In the genomic region with DNA sequence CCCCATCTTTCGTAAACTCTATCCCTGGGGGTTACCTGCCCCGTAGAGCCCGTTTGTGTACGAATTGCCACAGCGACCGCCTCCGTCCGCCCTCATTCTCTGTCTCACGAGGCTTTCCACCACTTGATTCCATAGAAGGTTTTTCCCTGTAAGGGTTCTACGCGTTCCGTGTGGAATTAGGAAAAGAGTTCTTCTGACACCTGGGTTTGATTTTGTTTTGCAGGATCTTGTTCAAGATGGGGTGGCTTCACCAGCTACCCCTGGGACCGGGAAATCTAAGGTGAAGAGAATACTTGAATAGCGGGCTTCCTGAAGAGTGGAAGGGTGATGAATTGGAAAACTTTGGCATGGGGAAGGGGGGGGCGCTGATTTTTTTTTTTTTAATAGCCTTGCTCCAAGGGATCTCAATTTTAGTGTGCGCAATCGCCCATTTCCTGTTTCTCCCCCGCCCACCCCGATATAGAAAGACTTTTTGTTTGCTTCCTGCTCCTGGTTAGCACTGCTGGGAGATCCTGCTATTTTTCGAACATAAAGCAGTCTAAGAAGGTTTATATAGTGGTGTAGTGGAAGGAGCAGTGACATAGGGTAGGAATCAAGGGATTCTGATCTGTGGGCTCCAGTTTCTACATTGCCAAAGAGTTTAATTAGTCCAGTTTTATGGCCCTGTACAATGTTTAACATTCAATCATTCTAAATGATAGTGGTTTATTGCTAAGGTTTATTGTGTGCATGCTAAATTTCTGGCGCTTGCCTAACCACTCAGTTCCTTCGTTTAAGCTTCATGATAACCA, we compare ENCODE assay signal across 1 cellular context.
A peak's percentile ranks its signal among the peaks of the same experiment; 100 is the strongest.
TF ChIP-seq lines count a peak whose summit lies in the region.

No MANE protein-coding gene starts in this region.

TF ChIP-seq in HepG2, 621 proteins besides CTCF, POLR2A, EP300 and RAD21 (continued from another document and continues in another):
- TF ChIP-seq PRDM4 (CRISPR knock-in tag; IDR thresholded peaks at IDR 0.05; ENCODE audit: borderline replicate concordance) = 0 out of 2 replicates have a peak, but pooled peaks have one; percentile 5
- no peak for TF ChIP-seq ZNF572 (CRISPR knock-in tag; IDR thresholded peaks at IDR 0.05)
- TF ChIP-seq ZNF510 (CRISPR knock-in tag; IDR thresholded peaks at IDR 0.05; ENCODE audit: low read depth) = no peak
- no peak for TF ChIP-seq NPAS2 (CRISPR knock-in tag; IDR thresholded peaks at IDR 0.05; ENCODE audit: borderline replicate concordance)
- TF ChIP-seq, protein P1, sequence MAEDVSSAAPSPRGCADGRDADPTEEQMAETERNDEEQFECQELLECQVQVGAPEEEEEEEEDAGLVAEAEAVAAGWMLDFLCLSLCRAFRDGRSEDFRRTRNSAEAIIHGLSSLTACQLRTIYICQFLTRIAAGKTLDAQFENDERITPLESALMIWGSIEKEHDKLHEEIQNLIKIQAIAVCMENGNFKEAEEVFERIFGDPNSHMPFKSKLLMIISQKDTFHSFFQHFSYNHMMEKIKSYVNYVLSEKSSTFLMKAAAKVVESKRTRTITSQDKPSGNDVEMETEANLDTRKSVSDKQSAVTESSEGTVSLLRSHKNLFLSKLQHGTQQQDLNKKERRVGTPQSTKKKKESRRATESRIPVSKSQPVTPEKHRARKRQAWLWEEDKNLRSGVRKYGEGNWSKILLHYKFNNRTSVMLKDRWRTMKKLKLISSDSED (CRISPR knock-in tag; IDR thresholded peaks at IDR 0.05) = no peak
- TF ChIP-seq KDM4B (CRISPR knock-in tag; IDR thresholded peaks at IDR 0.05) = no peak
- TF ChIP-seq, protein P2, sequence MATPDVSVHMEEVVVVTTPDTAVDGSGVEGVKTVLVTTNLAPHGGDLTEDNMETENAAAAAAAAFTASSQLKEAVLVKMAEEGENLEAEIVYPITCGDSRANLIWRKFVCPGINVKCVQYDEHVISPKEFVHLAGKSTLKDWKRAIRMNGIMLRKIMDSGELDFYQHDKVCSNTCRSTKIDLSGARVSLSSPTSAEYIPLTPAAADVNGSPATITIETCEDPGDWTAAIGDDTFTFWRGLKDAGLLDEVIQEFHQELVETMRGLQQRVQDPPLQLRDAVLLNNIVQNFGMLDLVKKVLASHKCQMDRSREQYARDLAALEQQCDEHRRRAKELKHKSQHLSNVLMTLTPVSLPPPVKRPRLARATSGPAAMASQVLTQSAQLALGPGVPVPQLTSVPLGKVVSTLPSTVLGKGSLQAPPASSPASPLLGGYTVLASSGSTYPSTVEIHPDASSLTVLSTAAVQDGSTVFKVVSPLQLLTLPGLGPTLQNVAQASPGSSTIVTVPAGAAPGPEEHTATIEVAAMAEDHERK (CRISPR knock-in tag; IDR thresholded peaks at IDR 0.05; ENCODE audit: low read depth) = no peak
- no peak for TF ChIP-seq ZNF563 (CRISPR knock-in tag; IDR thresholded peaks at IDR 0.05)
- peak; percentile 32; the same call in 1 of the 2 replicates for TF ChIP-seq ZSCAN30 (CRISPR knock-in tag; IDR thresholded peaks at IDR 0.05)
- 0 out of 2 replicates have a peak, but pooled peaks have one; percentile 68 for TF ChIP-seq ZSCAN31 (CRISPR knock-in tag; IDR thresholded peaks at IDR 0.05; ENCODE audit: low read depth)
- 0 out of 2 replicates have a peak, but pooled peaks have one; percentile 21 for TF ChIP-seq ZNF839 (CRISPR knock-in tag; IDR thresholded peaks at IDR 0.05; ENCODE audit: borderline replicate concordance)
- no peak for TF ChIP-seq MYNN (CRISPR knock-in tag; IDR thresholded peaks at IDR 0.05; ENCODE audit: low read depth)
- TF ChIP-seq ZBTB4 (CRISPR knock-in tag; IDR thresholded peaks at IDR 0.05; ENCODE audit: borderline replicate concordance) = no peak
- no peak for TF ChIP-seq ZNF160 (CRISPR knock-in tag; IDR thresholded peaks at IDR 0.05)
- TF ChIP-seq ZNF407 (CRISPR knock-in tag; IDR thresholded peaks at IDR 0.05; ENCODE audit: not compliant biosample characterization) = no peak
- no peak for TF ChIP-seq ZZZ3 (CRISPR knock-in tag; IDR thresholded peaks at IDR 0.05; ENCODE audit: borderline replicate concordance)
- TF ChIP-seq DNMT3B (CRISPR knock-in tag; conservative IDR thresholded peaks at IDR 0.05) = no peak
- TF ChIP-seq HMGA1 (CRISPR knock-in tag; conservative IDR thresholded peaks at IDR 0.05) = no peak
- TF ChIP-seq TFDP2 (CRISPR knock-in tag; IDR thresholded peaks at IDR 0.05) = no peak
- TF ChIP-seq KDM5A (IDR thresholded peaks at IDR 0.05; ENCODE audit: borderline replicate concordance, low read length) = peak; percentile 55; the same call in 1 of the 2 replicates
- peak; percentile 83; the same call in 1 of the 2 replicates for TF ChIP-seq ZFP82 (CRISPR knock-in tag; IDR thresholded peaks at IDR 0.05; ENCODE audit: borderline replicate concordance)
- TF ChIP-seq FOXO1 (CRISPR knock-in tag; IDR thresholded peaks at IDR 0.05) = no peak
- no peak for TF ChIP-seq ZNF883 (CRISPR knock-in tag; IDR thresholded peaks at IDR 0.05; ENCODE audit: not compliant biosample characterization)
- TF ChIP-seq, protein P3, sequence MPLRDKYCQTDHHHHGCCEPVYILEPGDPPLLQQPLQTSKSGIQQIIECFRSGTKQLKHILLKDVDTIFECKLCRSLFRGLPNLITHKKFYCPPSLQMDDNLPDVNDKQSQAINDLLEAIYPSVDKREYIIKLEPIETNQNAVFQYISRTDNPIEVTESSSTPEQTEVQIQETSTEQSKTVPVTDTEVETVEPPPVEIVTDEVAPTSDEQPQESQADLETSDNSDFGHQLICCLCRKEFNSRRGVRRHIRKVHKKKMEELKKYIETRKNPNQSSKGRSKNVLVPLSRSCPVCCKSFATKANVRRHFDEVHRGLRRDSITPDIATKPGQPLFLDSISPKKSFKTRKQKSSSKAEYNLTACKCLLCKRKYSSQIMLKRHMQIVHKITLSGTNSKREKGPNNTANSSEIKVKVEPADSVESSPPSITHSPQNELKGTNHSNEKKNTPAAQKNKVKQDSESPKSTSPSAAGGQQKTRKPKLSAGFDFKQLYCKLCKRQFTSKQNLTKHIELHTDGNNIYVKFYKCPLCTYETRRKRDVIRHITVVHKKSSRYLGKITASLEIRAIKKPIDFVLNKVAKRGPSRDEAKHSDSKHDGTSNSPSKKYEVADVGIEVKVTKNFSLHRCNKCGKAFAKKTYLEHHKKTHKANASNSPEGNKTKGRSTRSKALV (CRISPR knock-in tag; IDR thresholded peaks at IDR 0.05) = no peak
- no peak for TF ChIP-seq ZMAT3 (CRISPR knock-in tag; conservative IDR thresholded peaks at IDR 0.05)
- TF ChIP-seq PTBP1 (IDR thresholded peaks at IDR 0.05; ENCODE audit: low read depth, low read length, poor library complexity, severe bottlenecking) = no peak
- no peak for TF ChIP-seq TCF7 (IDR thresholded peaks at IDR 0.05; ENCODE audit: low read depth)
- TF ChIP-seq ZNF556 (CRISPR knock-in tag; IDR thresholded peaks at IDR 0.05; ENCODE audit: borderline replicate concordance) = no peak
- TF ChIP-seq IKZF1 (IDR thresholded peaks at IDR 0.05) = no peak
- TF ChIP-seq, protein P4, sequence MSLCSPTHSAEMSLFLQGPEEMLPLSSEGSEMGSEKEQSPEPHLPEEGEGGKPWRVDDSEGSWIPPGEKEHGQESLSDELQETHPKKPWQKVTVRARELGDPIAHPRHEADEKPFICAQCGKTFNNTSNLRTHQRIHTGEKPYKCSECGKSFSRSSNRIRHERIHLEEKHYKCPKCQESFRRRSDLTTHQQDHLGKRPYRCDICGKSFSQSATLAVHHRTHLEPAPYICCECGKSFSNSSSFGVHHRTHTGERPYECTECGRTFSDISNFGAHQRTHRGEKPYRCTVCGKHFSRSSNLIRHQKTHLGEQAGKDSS (CRISPR knock-in tag; IDR thresholded peaks at IDR 0.05; ENCODE audit: borderline replicate concordance, low read depth) = no peak
- no peak for TF ChIP-seq ZNF790 (CRISPR knock-in tag; IDR thresholded peaks at IDR 0.05; ENCODE audit: borderline replicate concordance)
- TF ChIP-seq PHF21A (CRISPR knock-in tag; IDR thresholded peaks at IDR 0.05) = no peak
- TF ChIP-seq ATRX (CRISPR knock-in tag; IDR thresholded peaks at IDR 0.05; ENCODE audit: borderline replicate concordance) = no peak
